In the genomic region with DNA sequence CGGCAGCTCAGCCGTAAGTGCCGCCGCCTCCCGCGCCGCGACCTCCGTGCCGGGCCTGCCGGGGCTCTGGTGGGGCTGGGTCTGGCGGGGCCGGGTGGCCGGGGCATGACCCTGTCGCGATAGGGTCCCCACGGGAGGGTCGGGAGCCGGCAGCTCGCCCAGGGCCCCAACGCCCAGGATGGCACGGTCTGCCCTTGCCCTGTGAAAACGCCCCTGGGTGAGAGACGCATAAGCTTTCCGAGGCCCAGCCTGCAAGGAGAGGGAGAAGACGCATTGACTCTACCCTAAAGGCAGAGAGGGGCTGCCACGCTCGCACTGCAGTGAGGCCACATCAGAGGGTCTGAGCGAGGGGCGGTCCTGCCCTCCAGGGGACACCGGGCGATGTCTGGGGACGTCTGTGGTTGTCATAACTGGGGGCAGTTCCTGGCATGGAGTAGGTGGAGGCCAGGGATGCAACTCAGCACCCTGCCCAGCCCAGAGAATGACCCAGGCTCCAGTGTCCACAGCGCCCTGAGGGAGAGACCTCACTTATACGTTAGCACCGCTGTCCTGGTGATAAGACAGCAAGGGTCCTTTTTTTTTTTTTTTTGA, we compare ENCODE assay signal across 8 cellular contexts. TPM values are rescaled to one million over a fixed set of nuclear protein-coding genes. Genes with fewer than 3 reads are reported as not detected.
DNase-seq lines count a peak whose midpoint lies in the region; ATAC-seq, FAIRE-seq and TF ChIP-seq lines count a peak whose summit lies in the region.

No MANE protein-coding gene starts in this region.

- no peaks in the 10 kb centered on the region for H3K27me3 Mint-ChIP-seq in astrocyte (ENCODE audit: low read depth, unreplicated experiment)
- H3K27me3 Mint-ChIP-seq in stimulated activated naive CD8-positive, alpha-beta T cell treated with anti-CD3 and anti-CD28 coated beads, Interleukin-15, Interleukin-2, amounts not matched to agents 100 ng/mL and 50 ng/mL, for 24 hours = no peaks in the 10 kb centered on the region

- peak overlapping the region; percentile 86 for H3K4me3 Mint-ChIP-seq in astrocyte (ENCODE audit: unreplicated experiment)
- peak overlapping the region; percentile 87 for H3K4me3 Mint-ChIP-seq in stimulated activated naive CD8-positive, alpha-beta T cell treated with anti-CD3 and anti-CD28 coated beads, Interleukin-15, Interleukin-2, amounts not matched to agents 100 ng/mL and 50 ng/mL, for 24 hours

- peak overlapping the region; percentile 78 for H3K9ac ChIP-seq in astrocyte (ENCODE audit: low read length)

- intact Hi-C loops in Right ventricle myocardium superior (cut with DNase I) = no loop called here

- H3K36me3 Mint-ChIP-seq in astrocyte (ENCODE audit: low read depth, unreplicated experiment) = peaks cover 30% of the 10 kb centered on the region
- peaks cover 7% of the 10 kb centered on the region for H3K36me3 Mint-ChIP-seq in stimulated activated naive CD8-positive, alpha-beta T cell treated with anti-CD3 and anti-CD28 coated beads, Interleukin-15, Interleukin-2, amounts not matched to agents 100 ng/mL and 50 ng/mL, for 24 hours (ENCODE audit: low read depth)

- peaks cover 4% of the 10 kb centered on the region for H3K79me2 ChIP-seq in astrocyte (ENCODE audit: insufficient read depth, low read length)

- no peaks in the 10 kb centered on the region for H3K4me1 Mint-ChIP-seq in astrocyte (ENCODE audit: low read depth, unreplicated experiment)
- peaks cover 9% of the 10 kb centered on the region for H3K4me1 Mint-ChIP-seq in stimulated activated naive CD8-positive, alpha-beta T cell treated with anti-CD3 and anti-CD28 coated beads, Interleukin-15, Interleukin-2, amounts not matched to agents 100 ng/mL and 50 ng/mL, for 24 hours (ENCODE audit: low read depth)

- H3K27ac ChIP-seq in cardiac muscle cell = peak overlapping the region; percentile 83
- no peak overlapping the region for H3K27ac ChIP-seq in astrocyte (ENCODE audit: low read depth, low read length)

- peak overlapping the region; percentile 41 for H3K27ac Mint-ChIP-seq in astrocyte (ENCODE audit: unreplicated experiment)
- H3K27ac Mint-ChIP-seq in stimulated activated naive CD8-positive, alpha-beta T cell treated with anti-CD3 and anti-CD28 coated beads, Interleukin-15, Interleukin-2, amounts not matched to agents 100 ng/mL and 50 ng/mL, for 24 hours = no peak overlapping the region

- H3K27me3 ChIP-seq in cardiac muscle cell = no peaks in the 10 kb centered on the region
- H3K27me3 ChIP-seq in astrocyte (ENCODE audit: insufficient read depth, low read length) = no peaks in the 10 kb centered on the region
- H3K27me3 ChIP-seq in kidney epithelial cell (ENCODE audit: control insufficient read depth, insufficient read depth, low read length) = no peaks in the 10 kb centered on the region

- H3K36me3 ChIP-seq in cardiac muscle cell (no peaks in the 10 kb centered on the region), astrocyte (ENCODE audit: insufficient read depth, low read length) (no peaks in the 10 kb centered on the region), kidney epithelial cell (ENCODE audit: control insufficient read depth, insufficient read depth, low read length) (no peaks in the 10 kb centered on the region)

- H4K20me1 ChIP-seq in astrocyte (ENCODE audit: insufficient read depth, low read length) = no peaks in the 10 kb centered on the region

- TF ChIP-seq CTCF in cardiac muscle cell (IDR thresholded peaks at IDR 0.05; ENCODE audit: low read depth, low read length) (no peak), astrocyte (IDR thresholded peaks at IDR 0.05; ENCODE audit: insufficient read depth, low read depth, low read length) (no peak), kidney epithelial cell (IDR thresholded peaks at IDR 0.05; ENCODE audit: insufficient read depth, low read length, poor library complexity, severe bottlenecking) (no peak)

- DNase-seq in cardiac muscle cell (ENCODE audit: low read depth in 1 of 2, low spot score in 1 of 2) (peak in 1 of 2 donors; percentile 52), Right ventricle myocardium superior (no peak), astrocyte (ENCODE audit: low read depth) (no peak), kidney epithelial cell (ENCODE audit: low read depth) (no peak), SHP77 treated with DMSO at 0.1 percent for 48 hours (lab: John Stamatoyannopoulos, UW) (no peak)
- DNase-seq in Jurkat, Clone E6-1 (ENCODE audit: low read depth, low spot score) = no peak

- peaks cover 5% of the 10 kb centered on the region for H3K9me3 Mint-ChIP-seq in astrocyte (ENCODE audit: unreplicated experiment)
- no peaks in the 10 kb centered on the region for H3K9me3 Mint-ChIP-seq in stimulated activated naive CD8-positive, alpha-beta T cell treated with anti-CD3 and anti-CD28 coated beads, Interleukin-15, Interleukin-2, amounts not matched to agents 100 ng/mL and 50 ng/mL, for 24 hours

- H2AFZ ChIP-seq in astrocyte (ENCODE audit: low read depth, low read length) = peak overlapping the region; percentile 85

- H3K4me1 ChIP-seq in cardiac muscle cell (ENCODE audit: low read depth) (no peaks in the 10 kb centered on the region), astrocyte (ENCODE audit: insufficient read depth, low read length) (no peaks in the 10 kb centered on the region)

- H3K9me3 ChIP-seq in cardiac muscle cell (ENCODE audit: low read depth) (no peaks in the 10 kb centered on the region), astrocyte (ENCODE audit: insufficient read depth, low read depth, low read length) (no peaks in the 10 kb centered on the region)

- no peak for FAIRE-seq in astrocyte (lab: Jason Lieb, UNC)

- ATAC-seq in Right ventricle myocardium superior (ENCODE audit: poor library complexity) = no peak
- ATAC-seq in HG03378 (IDR thresholded peaks at IDR 0.05; ENCODE audit: unreplicated experiment) = no peak

- H3K4me2 ChIP-seq in astrocyte (ENCODE audit: low read length) = peak overlapping the region; percentile 98

- peak overlapping the region; percentile 78 for H3K4me3 ChIP-seq in cardiac muscle cell
- peak overlapping the region; percentile 84 for H3K4me3 ChIP-seq in Jurkat, Clone E6-1 (ENCODE audit: low read length)
- H3K4me3 ChIP-seq in astrocyte (ENCODE audit: insufficient read depth, low read depth, low read length) = peak overlapping the region; percentile 75
- peak overlapping the region; percentile 90 for H3K4me3 ChIP-seq in kidney epithelial cell (ENCODE audit: low read depth, low read length)

RNA-seq across cellular contexts. Expression of a gene that starts 0.5 kb away (rescaled TPM):
- total RNA-seq in cardiac muscle cell (11.6 and 18.2 TPM in 2 replicates), Right ventricle myocardium superior (4.3 TPM), astrocyte (3.1 and 3.6 TPM in 2 replicates), kidney epithelial cell (3.9 and 4.5 TPM in 2 replicates)
- polyA plus RNA-seq in cardiac muscle cell = 11.1 and 12.4 TPM in 2 replicates
- polyA plus RNA-seq in Jurkat, Clone E6-1 (2012; ENCODE audit: insufficient read depth, insufficient read length) = 2.6 TPM

RNA-seq across cellular contexts. Expression of a gene that starts 21.1 kb away (rescaled TPM):
- total RNA-seq in cardiac muscle cell (8.7 and 9.5 TPM in 2 replicates), Right ventricle myocardium superior (7.7 TPM), astrocyte (6.0 and 8.8 TPM in 2 replicates), kidney epithelial cell (5.9 and 7.4 TPM in 2 replicates)
- polyA plus RNA-seq in cardiac muscle cell = 9.0 and 15.2 TPM in 2 replicates
- 5.2 TPM for polyA plus RNA-seq in Jurkat, Clone E6-1 (2012; ENCODE audit: insufficient read depth, insufficient read length)

RNA-seq across cellular contexts. Expression of a gene that starts 34.9 kb away (rescaled TPM):
- 111 and 126 TPM in 2 replicates for total RNA-seq in cardiac muscle cell
- 73.9 and 81.3 TPM in 2 replicates for polyA plus RNA-seq in cardiac muscle cell
- 52.6 TPM for total RNA-seq in Right ventricle myocardium superior
- polyA plus RNA-seq in Jurkat, Clone E6-1 (2012; ENCODE audit: insufficient read depth, insufficient read length) = 169 TPM
- 60.3 and 73.4 TPM in 2 replicates for total RNA-seq in astrocyte
- total RNA-seq in kidney epithelial cell = 79.0 and 85.9 TPM in 2 replicates

RNA-seq across cellular contexts. Expression of a gene that starts 37.1 kb away (rescaled TPM):
- total RNA-seq in cardiac muscle cell (102 and 106 TPM in 2 replicates), Right ventricle myocardium superior (56.6 TPM), astrocyte (69.0 and 76.1 TPM in 2 replicates), kidney epithelial cell (70.7 and 80.2 TPM in 2 replicates)
- polyA plus RNA-seq in cardiac muscle cell = 135 and 137 TPM in 2 replicates
- 72.5 TPM for polyA plus RNA-seq in Jurkat, Clone E6-1 (2012; ENCODE audit: insufficient read depth, insufficient read length)

RNA-seq across cellular contexts. Expression of a gene that starts 46.9 kb away (rescaled TPM):
- total RNA-seq in cardiac muscle cell (0.04 and 0.21 TPM in 2 replicates), Right ventricle myocardium superior (not detected), astrocyte (not detected in 2 replicates), kidney epithelial cell (0.07 TPM in 1 of 2 replicates, not detected in the other)
- polyA plus RNA-seq in cardiac muscle cell = 0.09 TPM in 1 of 2 replicates, not detected in the other
- polyA plus RNA-seq in Jurkat, Clone E6-1 (2012; ENCODE audit: insufficient read depth, insufficient read length) = not detected
